Comparison of ENCODE assay signal across 34 cellular contexts in the genomic region with DNA sequence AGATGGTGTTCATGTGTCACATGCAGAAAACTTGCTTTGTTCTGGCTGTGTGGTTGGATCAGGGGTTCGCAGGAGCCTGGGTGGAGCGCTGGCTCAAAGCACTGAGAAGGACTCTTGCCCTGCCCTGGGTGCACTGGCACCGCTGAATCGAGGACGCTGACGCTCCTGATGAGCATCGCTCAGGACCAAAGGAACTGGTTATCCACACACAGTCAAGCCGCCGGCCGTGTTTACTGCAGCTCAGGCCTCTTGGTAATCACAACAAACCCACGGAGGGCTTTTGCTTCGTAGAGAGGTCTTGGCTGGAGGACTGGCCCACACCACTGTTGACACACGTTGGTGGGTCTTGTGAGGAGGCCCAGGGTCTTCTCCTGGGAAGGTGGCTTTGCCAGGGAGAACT.
"Had no signal": no experiment of that assay in that cellular context is flagged by ENCODE, and none has a peak within 500 bp of the region (broad histone marks: within the 10 kb centered on the region; RNA-seq: fewer than 3 reads in every experiment).

No MANE protein-coding gene starts in this region.

- H3K9me3 ChIP-seq: adrenal gland, ascending aorta, body of pancreas, breast epithelium had no signal

- H3K4me1 ChIP-seq: adrenal gland, ascending aorta, body of pancreas, breast epithelium had no signal

- H3K36me3 ChIP-seq: adrenal gland, ascending aorta, brain microvascular endothelial cell, breast epithelium, cardiac muscle cell had no signal

- DNase-seq: activated effector memory CD4-positive, alpha-beta T cell treated with anti-CD3 and anti-CD28 coated beads, Interleukin-2, amount 50 U/mL, for 16 hours; activated effector memory CD4-positive, alpha-beta T cell treated with Interleukin-2 at 50 U/mL for 16 hours; activated gamma-delta T cell; activated gamma-delta T cell treated with Interleukin-2 at 50 U/mL for 16 hours; activated naive CD4-positive, alpha-beta T cell; activated naive CD4-positive, alpha-beta T cell treated with anti-CD3 and anti-CD28 coated beads for 36 hours; activated naive CD4-positive, alpha-beta T cell treated with anti-CD3 and anti-CD28 coated beads, Interleukin-2, amount 10 ng/mL, durations not matched to agents 7 days and 5 days; activated naive CD4-positive, alpha-beta T cell treated with anti-CD3 and anti-CD28 coated beads, Interleukin-2, amount 50 U/mL, for 16 hours; activated naive CD4-positive, alpha-beta T cell treated with Interleukin-2 at 50 U/mL for 16 hours; activated naive CD8-positive, alpha-beta T cell treated with anti-CD3 and anti-CD28 coated beads for 36 hours; activated naive CD8-positive, alpha-beta T cell treated with anti-CD3 and anti-CD28 coated beads, Interleukin-2, amount 10 ng/mL, durations not matched to agents 7 days and 5 days; activated naive CD8-positive, alpha-beta T cell treated with anti-CD3 and anti-CD28 coated beads, Interleukin-2, amount 50 U/mL, for 24 hours; activated T-cell treated with anti-CD3 and anti-CD28 coated beads, Interleukin-2, amount 50 U/mL, for 1 hour; activated T-cell treated with anti-CD3 and anti-CD28 coated beads, Interleukin-2, amount 50 U/mL, for 24 hours; activated T-cell treated with anti-CD3 and anti-CD28 coated beads, Interleukin-2, amount 50 U/mL, for 4 hours; activated T-cell treated with anti-CD3 and anti-CD28 coated beads, Interleukin-2, amount 50 U/mL, for 48 hours; activated T-cell treated with anti-CD3 and anti-CD28 coated beads, Interleukin-2, amount 50 U/mL, for 72 hours; amniotic stem cell; amygdala; anterior cingulate cortex; aorta; body of pancreas; brain microvascular endothelial cell; caudate nucleus; central memory CD4-positive, alpha-beta T cell; cerebellar nuclear complex had no signal

- ATAC-seq: activated naive CD4-positive, alpha-beta T cell treated with anti-CD3 and anti-CD28 coated beads, Interleukin-2, amount 50 U/mL, for 72 hours; activated naive CD8-positive, alpha-beta T cell treated with anti-CD3 and anti-CD28 coated beads, Interleukin-2, amount 50 U/mL, for 24 hours; activated T-cell treated with anti-CD3 and anti-CD28 coated beads, Interleukin-2, amount 50 U/mL, for 4 hours; activated T-cell treated with anti-CD3 and anti-CD28 coated beads, Interleukin-2, amount 50 U/mL, for 72 hours; activated T-helper 17 cell treated with anti-CD3 and anti-CD28 coated beads, Interleukin-2, amount 50 U/mL, for 72 hours; body of pancreas had no signal

- FAIRE-seq: astrocyte, bronchial epithelial cell had no signal

- H3K27me3 ChIP-seq: adrenal gland, ascending aorta, body of pancreas, brain microvascular endothelial cell, breast epithelium, cardiac muscle cell had no signal

- H3K4me3 ChIP-seq: adrenal gland, ascending aorta, body of pancreas, breast epithelium, cardiac muscle cell had no signal

- H3K27ac ChIP-seq: adrenal gland, ascending aorta, body of pancreas, brain microvascular endothelial cell, breast epithelium, cardiac muscle cell had no signal
